ENCODE assay signal across 1 cellular context in the genomic region with DNA sequence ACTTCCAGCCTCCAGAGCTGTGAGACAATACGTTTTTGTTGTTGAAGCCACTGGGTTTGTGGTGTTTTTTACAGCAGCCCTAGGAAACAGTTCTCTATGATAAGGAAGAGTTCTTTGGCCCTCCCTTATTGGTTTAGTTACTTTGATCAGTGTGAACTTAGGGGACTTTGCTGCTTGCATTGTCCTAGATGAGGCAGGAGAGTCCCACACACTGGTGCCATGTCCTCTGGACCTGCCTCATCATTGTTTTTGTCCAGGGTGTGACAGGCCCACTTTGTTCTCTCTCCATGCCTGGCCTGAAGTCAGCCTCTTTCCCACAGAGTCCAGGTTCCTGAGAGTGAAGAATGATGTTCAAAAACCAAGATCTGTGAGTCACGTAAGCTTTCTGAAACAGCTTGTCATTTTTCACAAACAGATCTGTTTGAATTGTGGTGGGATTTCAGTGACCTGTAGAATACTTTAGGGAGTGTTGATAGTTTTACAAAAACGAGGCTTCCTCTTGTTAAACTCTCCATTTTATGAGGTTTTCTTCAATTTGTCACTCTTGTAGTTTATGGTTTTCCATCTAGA.
TF ChIP-seq lines count a peak whose summit lies in the region.

No MANE protein-coding gene starts in this region.

TF ChIP-seq in HepG2, 621 proteins besides CTCF, POLR2A, EP300 and RAD21 (continued from another document and continues in another):
- TF ChIP-seq, protein P1, sequence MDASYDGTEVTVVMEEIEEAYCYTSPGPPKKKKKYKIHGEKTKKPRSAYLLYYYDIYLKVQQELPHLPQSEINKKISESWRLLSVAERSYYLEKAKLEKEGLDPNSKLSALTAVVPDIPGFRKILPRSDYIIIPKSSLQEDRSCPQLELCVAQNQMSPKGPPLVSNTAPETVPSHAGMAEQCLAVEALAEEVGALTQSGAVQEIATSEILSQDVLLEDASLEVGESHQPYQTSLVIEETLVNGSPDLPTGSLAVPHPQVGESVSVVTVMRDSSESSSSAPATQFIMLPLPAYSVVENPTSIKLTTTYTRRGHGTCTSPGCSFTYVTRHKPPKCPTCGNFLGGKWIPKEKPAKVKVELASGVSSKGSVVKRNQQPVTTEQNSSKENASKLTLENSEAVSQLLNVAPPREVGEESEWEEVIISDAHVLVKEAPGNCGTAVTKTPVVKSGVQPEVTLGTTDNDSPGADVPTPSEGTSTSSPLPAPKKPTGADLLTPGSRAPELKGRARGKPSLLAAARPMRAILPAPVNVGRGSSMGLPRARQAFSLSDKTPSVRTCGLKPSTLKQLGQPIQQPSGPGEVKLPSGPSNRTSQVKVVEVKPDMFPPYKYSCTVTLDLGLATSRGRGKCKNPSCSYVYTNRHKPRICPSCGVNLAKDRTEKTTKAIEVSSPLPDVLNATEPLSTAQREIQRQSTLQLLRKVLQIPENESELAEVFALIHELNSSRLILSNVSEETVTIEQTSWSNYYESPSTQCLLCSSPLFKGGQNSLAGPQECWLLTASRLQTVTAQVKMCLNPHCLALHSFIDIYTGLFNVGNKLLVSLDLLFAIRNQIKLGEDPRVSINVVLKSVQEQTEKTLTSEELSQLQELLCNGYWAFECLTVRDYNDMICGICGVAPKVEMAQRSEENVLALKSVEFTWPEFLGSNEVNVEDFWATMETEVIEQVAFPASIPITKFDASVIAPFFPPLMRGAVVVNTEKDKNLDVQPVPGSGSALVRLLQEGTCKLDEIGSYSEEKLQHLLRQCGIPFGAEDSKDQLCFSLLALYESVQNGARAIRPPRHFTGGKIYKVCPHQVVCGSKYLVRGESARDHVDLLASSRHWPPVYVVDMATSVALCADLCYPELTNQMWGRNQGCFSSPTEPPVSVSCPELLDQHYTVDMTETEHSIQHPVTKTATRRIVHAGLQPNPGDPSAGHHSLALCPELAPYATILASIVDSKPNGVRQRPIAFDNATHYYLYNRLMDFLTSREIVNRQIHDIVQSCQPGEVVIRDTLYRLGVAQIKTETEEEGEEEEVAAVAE (CRISPR knock-in tag; IDR thresholded peaks at IDR 0.05; ENCODE audit: borderline replicate concordance): no peak
- TF ChIP-seq SOX13 (IDR thresholded peaks at IDR 0.05) (peak; percentile 82), SOX13 (CRISPR knock-in tag; conservative IDR thresholded peaks at IDR 0.05 in 1 of 2, IDR thresholded peaks at IDR 0.05 in 1 of 2) (peak in 1 of 2 experiments; percentile 89; a peak in 2 of 4 replicates), ZNF792 (CRISPR knock-in tag; IDR thresholded peaks at IDR 0.05) (no peak), THAP9 (CRISPR knock-in tag; IDR thresholded peaks at IDR 0.05; ENCODE audit: borderline replicate concordance) (no peak), ATF1 (CRISPR knock-in tag; IDR thresholded peaks at IDR 0.05) (no peak), RXRA (CRISPR knock-in tag; IDR thresholded peaks at IDR 0.05) (peak; percentile 53; the same call in 1 of the 2 replicates), ZNF451 (CRISPR knock-in tag; IDR thresholded peaks at IDR 0.05) (no peak), BHLHE40 (IDR thresholded peaks at IDR 0.05; ENCODE audit: low read length) (no peak), EZH2 (conservative IDR thresholded peaks at IDR 0.05; ENCODE audit: low read depth, low read length) (no peak), ZNF850 (CRISPR knock-in tag; conservative IDR thresholded peaks at IDR 0.05) (no peak), NCOR1 (IDR thresholded peaks at IDR 0.05; ENCODE audit: borderline replicate concordance, low read length) (peak; percentile 58; the same call in 1 of the 2 replicates), ZNF598 (CRISPR knock-in tag; IDR thresholded peaks at IDR 0.05; ENCODE audit: borderline replicate concordance) (no peak), KMT2B (CRISPR knock-in tag; IDR thresholded peaks at IDR 0.05) (no peak), MIER3 (CRISPR knock-in tag; IDR thresholded peaks at IDR 0.05; ENCODE audit: borderline replicate concordance) (no peak), CREM (IDR thresholded peaks at IDR 0.05) (peak; percentile 44; the same call in 1 of the 2 replicates), CREM (CRISPR knock-in tag; IDR thresholded peaks at IDR 0.05) (no peak), MED8 (CRISPR knock-in tag; IDR thresholded peaks at IDR 0.05; ENCODE audit: insufficient replicate concordance) (no peak), ZNF543 (CRISPR knock-in tag; IDR thresholded peaks at IDR 0.05) (no peak), CBX1 (IDR thresholded peaks at IDR 0.05; ENCODE audit: low read depth) (no peak), TEAD2 (CRISPR knock-in tag; IDR thresholded peaks at IDR 0.05) (no peak), ZNF777 (CRISPR knock-in tag; IDR thresholded peaks at IDR 0.05) (no peak), SYNCRIP (IDR thresholded peaks at IDR 0.05; ENCODE audit: insufficient read depth, low read depth, low read length) (no peak), ELF1 (CRISPR knock-in tag; IDR thresholded peaks at IDR 0.05) (no peak), TBP (CRISPR knock-in tag; IDR thresholded peaks at IDR 0.05) (no peak), DR1 (CRISPR knock-in tag; IDR thresholded peaks at IDR 0.05) (no peak), CEBPB (IDR thresholded peaks at IDR 0.05; ENCODE audit: borderline replicate concordance, low read depth, low read length) (no peak), JARID2 (CRISPR knock-in tag; IDR thresholded peaks at IDR 0.05; ENCODE audit: insufficient replicate concordance) (no peak), ZNF563 (CRISPR knock-in tag; IDR thresholded peaks at IDR 0.05) (no peak), TCF7 (IDR thresholded peaks at IDR 0.05; ENCODE audit: low read depth) (peak; percentile 68), NFAT5 (CRISPR knock-in tag; IDR thresholded peaks at IDR 0.05) (no peak)
- TF ChIP-seq, protein P2, sequence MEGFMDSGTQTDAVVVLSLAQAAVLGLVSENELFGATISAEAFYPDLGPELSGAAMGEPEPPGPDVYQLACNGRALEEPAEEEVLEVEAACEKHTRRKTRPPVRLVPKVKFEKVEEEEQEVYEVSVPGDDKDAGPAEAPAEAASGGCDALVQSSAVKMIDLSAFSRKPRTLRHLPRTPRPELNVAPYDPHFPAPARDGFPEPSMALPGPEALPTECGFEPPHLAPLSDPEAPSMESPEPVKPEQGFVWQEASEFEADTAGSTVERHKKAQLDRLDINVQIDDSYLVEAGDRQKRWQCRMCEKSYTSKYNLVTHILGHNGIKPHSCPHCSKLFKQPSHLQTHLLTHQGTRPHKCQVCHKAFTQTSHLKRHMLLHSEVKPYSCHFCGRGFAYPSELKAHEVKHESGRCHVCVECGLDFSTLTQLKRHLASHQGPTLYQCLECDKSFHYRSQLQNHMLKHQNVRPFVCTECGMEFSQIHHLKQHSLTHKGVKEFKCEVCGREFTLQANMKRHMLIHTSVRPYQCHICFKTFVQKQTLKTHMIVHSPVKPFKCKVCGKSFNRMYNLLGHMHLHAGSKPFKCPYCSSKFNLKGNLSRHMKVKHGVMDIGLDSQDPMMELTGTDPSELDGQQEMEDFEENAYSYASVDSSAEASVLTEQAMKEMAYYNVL (CRISPR knock-in tag; IDR thresholded peaks at IDR 0.05; ENCODE audit: borderline replicate concordance): no peak
- TF ChIP-seq, protein P3, sequence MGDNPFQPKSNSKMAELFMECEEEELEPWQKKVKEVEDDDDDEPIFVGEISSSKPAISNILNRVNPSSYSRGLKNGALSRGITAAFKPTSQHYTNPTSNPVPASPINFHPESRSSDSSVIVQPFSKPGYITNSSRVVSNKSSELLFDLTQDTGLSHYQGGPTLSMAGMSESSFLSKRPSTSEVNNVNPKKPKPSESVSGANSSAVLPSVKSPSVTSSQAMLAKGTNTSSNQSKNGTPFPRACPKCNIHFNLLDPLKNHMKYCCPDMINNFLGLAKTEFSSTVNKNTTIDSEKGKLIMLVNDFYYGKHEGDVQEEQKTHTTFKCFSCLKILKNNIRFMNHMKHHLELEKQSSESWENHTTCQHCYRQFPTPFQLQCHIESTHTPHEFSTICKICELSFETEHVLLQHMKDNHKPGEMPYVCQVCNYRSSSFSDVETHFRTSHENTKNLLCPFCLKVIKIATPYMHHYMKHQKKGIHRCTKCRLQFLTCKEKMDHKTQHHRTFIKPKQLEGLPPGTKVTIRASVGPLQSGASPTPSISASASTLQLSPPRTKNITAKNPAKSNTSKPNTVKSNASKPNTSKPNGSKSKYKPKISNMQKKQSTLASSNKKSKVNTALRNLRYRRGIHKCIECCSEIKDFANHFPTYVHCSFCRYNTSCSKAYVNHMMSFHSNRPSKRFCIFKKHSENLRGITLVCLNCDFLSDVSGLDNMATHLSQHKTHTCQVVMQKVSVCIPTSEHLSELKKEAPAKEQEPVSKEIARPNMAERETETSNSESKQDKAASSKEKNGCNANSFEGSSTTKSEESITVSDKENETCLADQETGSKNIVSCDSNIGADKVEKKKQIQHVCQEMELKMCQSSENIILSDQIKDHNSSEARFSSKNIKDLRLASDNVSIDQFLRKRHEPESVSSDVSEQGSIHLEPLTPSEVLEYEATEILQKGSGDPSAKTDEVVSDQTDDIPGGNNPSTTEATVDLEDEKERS (CRISPR knock-in tag; IDR thresholded peaks at IDR 0.05): no peak
- TF ChIP-seq, protein P4, sequence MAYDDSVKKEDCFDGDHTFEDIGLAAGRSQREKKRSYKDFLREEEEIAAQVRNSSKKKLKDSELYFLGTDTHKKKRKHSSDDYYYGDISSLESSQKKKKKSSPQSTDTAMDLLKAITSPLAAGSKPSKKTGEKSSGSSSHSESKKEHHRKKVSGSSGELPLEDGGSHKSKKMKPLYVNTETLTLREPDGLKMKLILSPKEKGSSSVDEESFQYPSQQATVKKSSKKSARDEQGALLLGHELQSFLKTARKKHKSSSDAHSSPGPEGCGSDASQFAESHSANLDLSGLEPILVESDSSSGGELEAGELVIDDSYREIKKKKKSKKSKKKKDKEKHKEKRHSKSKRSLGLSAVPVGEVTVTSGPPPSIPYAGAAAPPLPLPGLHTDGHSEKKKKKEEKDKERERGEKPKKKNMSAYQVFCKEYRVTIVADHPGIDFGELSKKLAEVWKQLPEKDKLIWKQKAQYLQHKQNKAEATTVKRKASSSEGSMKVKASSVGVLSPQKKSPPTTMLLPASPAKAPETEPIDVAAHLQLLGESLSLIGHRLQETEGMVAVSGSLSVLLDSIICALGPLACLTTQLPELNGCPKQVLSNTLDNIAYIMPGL (CRISPR knock-in tag; IDR thresholded peaks at IDR 0.05; ENCODE audit: borderline replicate concordance in 1 of 2, low read depth in 1 of 2): no peak
- TF ChIP-seq, protein P5, sequence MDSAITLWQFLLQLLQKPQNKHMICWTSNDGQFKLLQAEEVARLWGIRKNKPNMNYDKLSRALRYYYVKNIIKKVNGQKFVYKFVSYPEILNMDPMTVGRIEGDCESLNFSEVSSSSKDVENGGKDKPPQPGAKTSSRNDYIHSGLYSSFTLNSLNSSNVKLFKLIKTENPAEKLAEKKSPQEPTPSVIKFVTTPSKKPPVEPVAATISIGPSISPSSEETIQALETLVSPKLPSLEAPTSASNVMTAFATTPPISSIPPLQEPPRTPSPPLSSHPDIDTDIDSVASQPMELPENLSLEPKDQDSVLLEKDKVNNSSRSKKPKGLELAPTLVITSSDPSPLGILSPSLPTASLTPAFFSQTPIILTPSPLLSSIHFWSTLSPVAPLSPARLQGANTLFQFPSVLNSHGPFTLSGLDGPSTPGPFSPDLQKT (CRISPR knock-in tag; IDR thresholded peaks at IDR 0.05; ENCODE audit: borderline replicate concordance): no peak
- TF ChIP-seq, protein P6, sequence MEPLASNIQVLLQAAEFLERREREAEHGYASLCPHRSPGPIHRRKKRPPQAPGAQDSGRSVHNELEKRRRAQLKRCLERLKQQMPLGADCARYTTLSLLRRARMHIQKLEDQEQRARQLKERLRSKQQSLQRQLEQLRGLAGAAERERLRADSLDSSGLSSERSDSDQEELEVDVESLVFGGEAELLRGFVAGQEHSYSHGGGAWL (CRISPR knock-in tag; IDR thresholded peaks at IDR 0.05): no peak
